10 cellular contexts compared by ENCODE assay signal in genomic region chr2:69582582-69583176, GRCh38.
DNase-seq lines count a peak whose midpoint lies in the region; ATAC-seq, FAIRE-seq and TF ChIP-seq lines count a peak whose summit lies in the region.
"Had no signal": no experiment of that assay in that cellular context is flagged by ENCODE, and none has a peak within 500 bp of the region (broad histone marks: within the 10 kb centered on the region; RNA-seq: fewer than 3 reads in every experiment).

No MANE protein-coding gene starts in this region.

- DNase-seq in GM12892 (ENCODE audit: insufficient read length) (no peak), NB4 (ENCODE audit: low read depth) (peak; percentile 66), endothelial cell (ENCODE audit: low spot score) (no peak), progenitor cell of endocrine pancreas (ENCODE audit: low spot score, unreplicated experiment) (no peak), HuH-7 (ENCODE audit: low spot score) (no peak), NCI-H1105 treated with DMSO at 0.1 percent for 48 hours (lab: John Stamatoyannopoulos, UW) (no peak)
- DNase-seq: activated effector memory CD4-positive, alpha-beta T cell treated with anti-CD3 and anti-CD28 coated beads, Interleukin-2, amount 50 U/mL, for 16 hours; NCI-H2171 had no signal

- TF ChIP-seq POLR2A in GM12892 (IDR thresholded peaks at IDR 0.05; ENCODE audit: low read depth, low read length) (no peak), NB4 (IDR thresholded peaks at IDR 0.05; ENCODE audit: extremely low read depth, insufficient read length) (no peak), GM18505 (IDR thresholded peaks at IDR 0.05; ENCODE audit: borderline replicate concordance, extremely low read depth, insufficient read depth, insufficient read length) (no peak)

- TF ChIP-seq CTCF in NB4 (IDR thresholded peaks at IDR 0.05; ENCODE audit: low read depth, low read length) (no peak), endothelial cell (IDR thresholded peaks at IDR 0.05; ENCODE audit: unreplicated experiment) (no peak), progenitor cell of endocrine pancreas (IDR thresholded peaks at IDR 0.05; ENCODE audit: unreplicated experiment) (no peak)

- H3K27me3 Mint-ChIP-seq in endothelial cell (ENCODE audit: unreplicated experiment) = peaks cover 14% of the 10 kb centered on the region
- no peaks in the 10 kb centered on the region for H3K27me3 Mint-ChIP-seq in progenitor cell of endocrine pancreas

- H3K4me1 Mint-ChIP-seq in endothelial cell (ENCODE audit: unreplicated experiment) (peaks cover 44% of the 10 kb centered on the region), progenitor cell of endocrine pancreas (ENCODE audit: low read depth) (peaks cover 20% of the 10 kb centered on the region)

- no peak for ATAC-seq in GM18505 (IDR thresholded peaks at IDR 0.05; ENCODE audit: unreplicated experiment)

- FAIRE-seq in GM12892 (lab: Jason Lieb, UNC) = peak; percentile 83

- H3K36me3 Mint-ChIP-seq in endothelial cell (ENCODE audit: low read depth, unreplicated experiment) (peaks cover 14% of the 10 kb centered on the region), progenitor cell of endocrine pancreas (ENCODE audit: insufficient read depth) (peaks cover 2% of the 10 kb centered on the region)

- H3K4me3 ChIP-seq in NB4 (ENCODE audit: low read depth, low read length) = peak overlapping the region; percentile 37
- H3K4me3 ChIP-seq: lung had no signal

- H3K27ac Mint-ChIP-seq in endothelial cell (ENCODE audit: unreplicated experiment) (no peak overlapping the region), progenitor cell of endocrine pancreas (peak overlapping the region; percentile 91)

- H3K4me3 Mint-ChIP-seq in endothelial cell (ENCODE audit: unreplicated experiment) = peak overlapping the region; percentile 43
- no peak overlapping the region for H3K4me3 Mint-ChIP-seq in progenitor cell of endocrine pancreas (ENCODE audit: low read depth)

- H3K9me3 Mint-ChIP-seq in endothelial cell (ENCODE audit: unreplicated experiment) (no peaks in the 10 kb centered on the region), progenitor cell of endocrine pancreas (ENCODE audit: low read depth) (no peaks in the 10 kb centered on the region)
